ENCODE assay signal across 8 cellular contexts in genomic region chrX:24025741-24026402, GRCh38. TPM values are rescaled to one million over a fixed set of nuclear protein-coding genes. Genes with fewer than 3 reads are reported as not detected.
DNase-seq lines count a peak whose midpoint lies in the region; ATAC-seq and TF ChIP-seq lines count a peak whose summit lies in the region.

No MANE protein-coding gene starts in this region.

- TF ChIP-seq EP300 in transverse colon (IDR thresholded peaks at IDR 0.05; ENCODE audit: low read depth) = no peak

- H3K36me3 ChIP-seq in CD4-positive, alpha-beta memory T cell (ENCODE audit: insufficient read depth, low read length) = no peaks in the 10 kb centered on the region
- H3K36me3 ChIP-seq in Panc1 (ENCODE audit: control insufficient read depth, insufficient read depth, low read length) (no peaks in the 10 kb centered on the region), transverse colon (no peaks in the 10 kb centered on the region)

- H3K4me3 Mint-ChIP-seq in CD4-positive, alpha-beta memory T cell = peak overlapping the region; percentile 81 to 88 (median 84)

- DNase-seq in CD4-positive, alpha-beta memory T cell = peak in 1 of 5 donors; percentile 43
- DNase-seq in Panc1 (ENCODE audit: low read depth, low spot score) = no peak
- DNase-seq in dermis microvascular lymphatic vessel endothelial cell (ENCODE audit: low read depth in 2 of 2) = peak; percentile 60
- DNase-seq in mesenteric fat pad (ENCODE audit: low spot score) = peak; percentile 85
- no peak for DNase-seq in transverse colon
- DNase-seq in SIG-M5 treated with dmso at 0.1 percent for 504 hours (lab: John Stamatoyannopoulos, UW; ENCODE audit: unreplicated experiment) = no peak

- H3K27ac Mint-ChIP-seq in CD4-positive, alpha-beta memory T cell = peak overlapping the region; percentile 85 to 93 (median 93)

- peaks cover 9 to 23% (median 18%) of the 10 kb centered on the region in 4 donors for H3K4me1 Mint-ChIP-seq in CD4-positive, alpha-beta memory T cell

- no peaks in the 10 kb centered on the region for H3K27me3 ChIP-seq in CD4-positive, alpha-beta memory T cell (ENCODE audit: insufficient read depth, low read length)
- no peaks in the 10 kb centered on the region for H3K27me3 ChIP-seq in Panc1 (ENCODE audit: control insufficient read depth, insufficient read depth, low read length)
- H3K27me3 ChIP-seq in transverse colon = no peaks in the 10 kb centered on the region

- TF ChIP-seq CTCF in Panc1 (IDR thresholded peaks at IDR 0.05) (no peak), transverse colon (IDR thresholded peaks at IDR 0.05) (no peak)

- no peaks in the 10 kb centered on the region for H3K9me3 ChIP-seq in CD4-positive, alpha-beta memory T cell (ENCODE audit: control insufficient read depth in 1 of 2, low read length in 2 of 2)
- H3K9me3 ChIP-seq in Panc1 (ENCODE audit: control insufficient read depth, insufficient read depth, low read depth, low read length) (no peaks in the 10 kb centered on the region), transverse colon (no peaks in the 10 kb centered on the region)

- in situ Hi-C loops in Panc1 (cut with HindIII; ENCODE audit: low pct_unique_long_range_greater_than_20kb, low sequenced_read_pairs) (no loop called here), transverse colon (cut with MboI; ENCODE audit: low pct_ligation_motif_present in 1 of 4, low pct_unique_long_range_greater_than_20kb in 1 of 4, low sequenced_read_pairs in 3 of 4) (loop anchor here in 2 of 4 donors (10.0 to 25.0 kb wide), 2 partner anchors 114 to 121 kb away; partner anchors contain the start of genes APOO (in 2 of the 2) and CXorf58 (in 2 of the 2))

- peaks cover 4 to 8% of the 10 kb centered on the region in 2 donors for H3K36me3 Mint-ChIP-seq in CD4-positive, alpha-beta memory T cell

- peak overlapping the region; percentile 75 for H3K27ac ChIP-seq in CD4-positive, alpha-beta memory T cell (ENCODE audit: low read depth, low read length)
- H3K27ac ChIP-seq in Panc1 (ENCODE audit: low read length) (peak overlapping the region; percentile 79), transverse colon (peak overlapping the region; percentile 93 to 98 (median 97))

- peaks cover 21% of the 10 kb centered on the region for H3K4me1 ChIP-seq in CD4-positive, alpha-beta memory T cell (ENCODE audit: insufficient read depth, low read length)
- no peaks in the 10 kb centered on the region for H3K4me1 ChIP-seq in Panc1 (ENCODE audit: control insufficient read depth, insufficient read depth, low read length)
- H3K4me1 ChIP-seq in transverse colon = peaks cover 0 to 3% (median 0%) of the 10 kb centered on the region in 4 donors

- 0 to 56% methylated on average over 5 to 46 of the region's 46 CpGs for WGBS in transverse colon (ENCODE audit: low coverage in 1 of 2), 2 donors

- peak overlapping the region; percentile 17 to 53 for H3K4me3 ChIP-seq in CD4-positive, alpha-beta memory T cell (ENCODE audit: low read length in 2 of 2)
- peak overlapping the region; percentile 53 to 61 for H3K4me3 ChIP-seq in Panc1 (ENCODE audit: low read depth in 2 of 2, low read length in 2 of 2)
- peak overlapping the region; percentile 57 to 95 (median 76) for H3K4me3 ChIP-seq in transverse colon

- intact Hi-C loops in CD4-positive, alpha-beta memory T cell (cut with micrococcal nuclease) = loop anchor here (1.0 to 2.0 kb wide), 4 partner anchors 28 to 125 kb away; partner anchors contain the start of genes CXorf58 and EIF2S3
- intact Hi-C loops in Panc1 (cut with micrococcal nuclease; ENCODE audit: unreplicated experiment) (no loop called here), transverse colon (cut with DNase I; ENCODE audit: low total_unique reads) (no loop called here)

- H3K27me3 Mint-ChIP-seq in CD4-positive, alpha-beta memory T cell = no peaks in the 10 kb centered on the region

- BruUV-seq in Panc1 (replicated peaks; lab: Mats Ljungman, UMichigan) = no TSS peak

- H3K9me3 Mint-ChIP-seq in CD4-positive, alpha-beta memory T cell = peaks cover 0 to 4% (median 0%) of the 10 kb centered on the region in 8 donors

- POLR2A ChIA-PET in CD4-positive, alpha-beta memory T cell (lab: Charles Lee; ENCODE audit: partially characterized antibody) = interaction anchor here (0.7 to 5.1 kb wide), 12 partner anchors 9 to 283 kb away, joined by 3 to 76 read pairs (median 4); partner anchors contain the start of genes ACOT9, APOO, CXorf58 and EIF2S3
- POLR2A ChIA-PET in Panc1 (lab: Charles Lee) = interaction anchor here (0.6 to 1.0 kb wide), 3 partner anchors 28 to 257 kb away, joined by 4 to 15 read pairs (median 6); no protein-coding TSS in a partner anchor

- ATAC-seq in GM19035 (IDR thresholded peaks at IDR 0.05; ENCODE audit: unreplicated experiment) = peak; percentile 32
- peak; percentile 22 for ATAC-seq in HG03196 (IDR thresholded peaks at IDR 0.05; ENCODE audit: unreplicated experiment)
- ATAC-seq in Panc1 = peak; percentile 41

- peak; percentile 11 for TF ChIP-seq POLR2A in transverse colon (IDR thresholded peaks at IDR 0.05)

- CTCF ChIA-PET in CD4-positive, alpha-beta memory T cell (lab: Charles Lee; ENCODE audit: partially characterized antibody) = interaction anchor here (0.8 to 2.7 kb wide), 9 partner anchors 9 to 328 kb away, joined by 3 to 48 read pairs (median 7); partner anchors contain the start of genes APOO, CXorf58 and EIF2S3
- CTCF ChIA-PET in Panc1 (lab: Charles Lee) = interaction anchor here (0.9 kb wide), 1 partner anchor 29 kb away, joined by 3 read pairs; the partner anchor contains the start of gene EIF2S3

RNA-seq across cellular contexts. Expression of gene KLHL15, which starts 1.1 kb away (rescaled TPM):
- total RNA-seq in CD4-positive, alpha-beta memory T cell = 1 to 10 TPM; 7.3 to 7.9 TPM
- 1 to 10 TPM; 1.3 to 1.5 TPM for polyA plus RNA-seq in CD4-positive, alpha-beta memory T cell
- total RNA-seq in Panc1 (2021; ENCODE audit: unreplicated experiment) (9.6 TPM), dermis microvascular lymphatic vessel endothelial cell (5.9 and 8.3 TPM in 2 replicates), mesenteric fat pad (10.0 TPM), transverse colon (1 to 10 TPM in 3 of 4 donors, under 1 TPM in 1; 0.60 to 6.7 (median 5.3) TPM)
- polyA plus RNA-seq in Panc1 (2012; ENCODE audit: insufficient read length) = 2.6 TPM

RNA-seq across cellular contexts. Expression of gene EIF2S3, which starts 28.9 kb away (rescaled TPM):
- total RNA-seq in CD4-positive, alpha-beta memory T cell = 100 to 1,000 TPM; 218 to 221 TPM
- polyA plus RNA-seq in CD4-positive, alpha-beta memory T cell = 100 to 1,000 TPM; 117 to 120 TPM
- total RNA-seq in Panc1 (2021; ENCODE audit: unreplicated experiment) (154 TPM), dermis microvascular lymphatic vessel endothelial cell (254 and 302 TPM in 2 replicates), mesenteric fat pad (143 TPM), transverse colon (100 to 1,000 TPM in 1 of 4 donors, 10 to 100 TPM in 3; 50.5 to 129 (median 80.5) TPM)
- polyA plus RNA-seq in Panc1 (2012; ENCODE audit: insufficient read length) = 161 TPM

Comparison
In these comparisons a context has a peak if more than half of its experiments do, and no peak if none do; other contexts are left out.
1. DNase-seq: peak in dermis microvascular lymphatic vessel endothelial cell (2 of 2) and mesenteric fat pad (single experiment); none in Panc1 (single experiment), transverse colon (single experiment) and SIG-M5 treated with dmso at 0.1 percent for 504 hours (single experiment).
2. Peak in every context shown above with its lines, with median percentiles within 50 percentile points of each other: H3K27ac ChIP-seq, H3K4me3 ChIP-seq and ATAC-seq.